ENCODE assay signal across 8 cellular contexts in the genomic region with DNA sequence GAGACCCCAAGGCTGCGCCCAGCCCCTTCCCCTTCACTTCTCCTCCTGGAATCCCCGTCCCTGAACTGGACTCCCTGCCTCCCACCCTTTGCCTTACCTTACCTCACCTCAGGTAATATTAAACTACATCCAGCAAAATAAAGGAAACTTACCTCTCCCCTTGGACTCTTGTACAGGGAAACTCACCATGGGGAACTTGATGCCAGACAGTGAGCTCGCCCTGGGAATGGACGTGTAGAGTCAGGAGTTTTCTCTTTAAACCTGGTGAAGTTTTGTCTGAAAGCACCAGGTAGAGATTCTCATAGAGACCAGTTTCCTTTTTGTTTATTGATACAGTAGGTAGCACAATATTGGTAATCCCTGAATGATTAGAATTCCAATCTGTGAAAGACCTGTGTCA. TPM values are rescaled to one million over a fixed set of nuclear protein-coding genes. Genes with fewer than 3 reads are reported as not detected.
DNase-seq lines count a peak whose midpoint lies in the region; ATAC-seq and TF ChIP-seq lines count a peak whose summit lies in the region.

No MANE protein-coding gene starts in this region.

- peaks cover 57% of the 10 kb centered on the region for H3K27me3 Mint-ChIP-seq in endodermal cell (ENCODE audit: insufficient read depth)
- H3K27me3 Mint-ChIP-seq in natural killer cell treated with Interleukin-12 subunit alpha and Interleukin-12 subunit beta and Interleukin-15 and Interleukin-18, amount 100 ng/mL, for 72 hours, result peaks cover 6 to 9% of the 10 kb centered on the region in 2 donors

- 51 to 66% methylated on average over 3 to 4 of the region's 4 CpGs for WGBS in endodermal cell (ENCODE audit: insufficient coverage in 1 of 2, insufficient read length in 1 of 2), 2 experiments

- H3K9me3 ChIP-seq in PC-3 (ENCODE audit: low read length), result no peaks in the 10 kb centered on the region
- no peaks in the 10 kb centered on the region for H3K9me3 ChIP-seq in endodermal cell (ENCODE audit: control insufficient read depth, low read length)

- POLR2A ChIA-PET in PC-3 (lab: Charles Lee; ENCODE audit: unreplicated experiment), result interaction anchor here (0.6 kb wide), 1 partner anchor 13 kb away, joined by 5 read pairs; no protein-coding TSS in a partner anchor

- no peaks in the 10 kb centered on the region for H3K9me3 Mint-ChIP-seq in endodermal cell
- no peaks in the 10 kb centered on the region for H3K9me3 Mint-ChIP-seq in natural killer cell treated with Interleukin-12 subunit alpha and Interleukin-12 subunit beta and Interleukin-15 and Interleukin-18, amount 100 ng/mL, for 72 hours

- peak overlapping the region; percentile 70 for H3K4me3 Mint-ChIP-seq in endodermal cell
- peak overlapping the region; percentile 99 for H3K4me3 Mint-ChIP-seq in natural killer cell treated with Interleukin-12 subunit alpha and Interleukin-12 subunit beta and Interleukin-15 and Interleukin-18, amount 100 ng/mL, for 72 hours

- peak overlapping the region; percentile 91 for H2AFZ ChIP-seq in PC-3 (ENCODE audit: low read length)

- ATAC-seq in PC-3, result no peak
- no peak for ATAC-seq in natural killer cell treated with Interleukin-12 subunit alpha and Interleukin-12 subunit beta and Interleukin-15 and Interleukin-18, amount 100 ng/mL, for 72 hours
- ATAC-seq in GM19395 (IDR thresholded peaks at IDR 0.05; ENCODE audit: unreplicated experiment), result no peak
- no peak for ATAC-seq in GM21526 (IDR thresholded peaks at IDR 0.05; ENCODE audit: low FRiP score, unreplicated experiment)

- H3K9ac ChIP-seq in PC-3 (ENCODE audit: low read length) (peak overlapping the region; percentile 47), endodermal cell (ENCODE audit: extremely low read depth, low read length, poor library complexity, severe bottlenecking) (no peak overlapping the region)

- peaks cover 15% of the 10 kb centered on the region; the same call in 1 of the 2 replicates for H3K27me3 ChIP-seq in PC-3 (ENCODE audit: low read length)
- peaks cover 36% of the 10 kb centered on the region for H3K27me3 ChIP-seq in endodermal cell (ENCODE audit: control insufficient read depth, insufficient read depth, low read length, poor library complexity, severe bottlenecking)

- BruUV-seq in PC-3 (replicated peaks; lab: Mats Ljungman, UMichigan), result TSS peak; percentile 61

- H3F3A ChIP-seq in PC-3 (ENCODE audit: low read length, unreplicated experiment), result no peaks in the 10 kb centered on the region

- no peaks in the 10 kb centered on the region; the same call in 1 of the 2 replicates for H3K9me2 ChIP-seq in PC-3 (replicated peaks; ENCODE audit: low read length)

- intact Hi-C loops in PC-3 (cut with micrococcal nuclease), result loop anchor here (2.0 to 5.0 kb wide), 2 partner anchors 76 to 85 kb away; a partner anchor contains a TSS

- H4K20me1 ChIP-seq in PC-3 (ENCODE audit: low read length), result no peaks in the 10 kb centered on the region

- peak overlapping the region; percentile 86 for H3K4me2 ChIP-seq in PC-3 (ENCODE audit: low read length)

- CTCF ChIA-PET in PC-3 (lab: Charles Lee), result no interaction called here

- DNase-seq in NCI-H510A treated with DMSO at 0.1 percent for 48 hours (lab: John Stamatoyannopoulos, UW), result peak; percentile 33
- no peak for DNase-seq in NCI-H510A (lab: John Stamatoyannopoulos, UW)
- no peak for DNase-seq in PC-3
- DNase-seq in endodermal cell, result no peak
- no peak for DNase-seq in natural killer cell treated with Interleukin-12 subunit alpha and Interleukin-12 subunit beta and Interleukin-15 and Interleukin-18, amount 100 ng/mL, for 72 hours (ENCODE audit: low spot score)
- DNase-seq in AG20443 (ENCODE audit: low spot score), result no peak

- H3K4me1 ChIP-seq in PC-3 (ENCODE audit: insufficient read depth, low read length), result peaks cover 3% of the 10 kb centered on the region; the same call in 1 of the 2 replicates
- H3K4me1 ChIP-seq in endodermal cell (ENCODE audit: control insufficient read depth, insufficient read depth, low read length), result no peaks in the 10 kb centered on the region

- H3K4me3 ChIP-seq in PC-3 (ENCODE audit: low read length) (peak overlapping the region; percentile 84), endodermal cell (ENCODE audit: low read length) (peak overlapping the region; percentile 79)

- no peaks in the 10 kb centered on the region for H3K79me2 ChIP-seq in PC-3 (ENCODE audit: low read length)

- peaks cover 8% of the 10 kb centered on the region for H3K4me1 Mint-ChIP-seq in endodermal cell
- peaks cover 47 to 64% of the 10 kb centered on the region in 2 donors for H3K4me1 Mint-ChIP-seq in natural killer cell treated with Interleukin-12 subunit alpha and Interleukin-12 subunit beta and Interleukin-15 and Interleukin-18, amount 100 ng/mL, for 72 hours (ENCODE audit: low read depth in 2 of 2)

- no peak for TF ChIP-seq CTCF in PC-3 (conservative IDR thresholded peaks at IDR 0.05; ENCODE audit: low read depth, low read length)
- TF ChIP-seq CTCF in endodermal cell (conservative IDR thresholded peaks at IDR 0.05), result no peak

- H3K36me3 Mint-ChIP-seq in endodermal cell (ENCODE audit: low read depth), result peaks cover 30% of the 10 kb centered on the region
- H3K36me3 Mint-ChIP-seq in natural killer cell treated with Interleukin-12 subunit alpha and Interleukin-12 subunit beta and Interleukin-15 and Interleukin-18, amount 100 ng/mL, for 72 hours, result peaks cover 26% of the 10 kb centered on the region

- H3K27ac Mint-ChIP-seq in endodermal cell, result peak overlapping the region; percentile 75
- peak overlapping the region; percentile 100 for H3K27ac Mint-ChIP-seq in natural killer cell treated with Interleukin-12 subunit alpha and Interleukin-12 subunit beta and Interleukin-15 and Interleukin-18, amount 100 ng/mL, for 72 hours

- H3K36me3 ChIP-seq in PC-3 (ENCODE audit: low read depth, low read length), result no peaks in the 10 kb centered on the region
- H3K36me3 ChIP-seq in endodermal cell (ENCODE audit: control insufficient read depth, insufficient read depth, low read length), result no peaks in the 10 kb centered on the region

- H3K27ac ChIP-seq in PC-3 (ENCODE audit: low read length), result no peak overlapping the region
- no peak overlapping the region for H3K27ac ChIP-seq in endodermal cell (ENCODE audit: low read depth, low read length)

RNA-seq across cellular contexts. Expression of a gene that starts 0.5 kb away (rescaled TPM):
- total RNA-seq in PC-3 (2014; rRNA removed), result 219 and 252 TPM in 2 replicates
- 100 to 1,000 TPM; 248 to 442 TPM for total RNA-seq in endodermal cell
- polyA plus RNA-seq in endodermal cell (2013, experiment 1 of 2), result 108 TPM
- polyA plus RNA-seq in endodermal cell (2013, experiment 2 of 2), result 92.0 TPM
- total RNA-seq in natural killer cell treated with Interleukin-12 subunit alpha and Interleukin-12 subunit beta and Interleukin-15 and Interleukin-18, amount 100 ng/mL, for 72 hours, result 1,000 to 10,000 TPM; 1,205 to 1,894 TPM
